In the genomic region with DNA sequence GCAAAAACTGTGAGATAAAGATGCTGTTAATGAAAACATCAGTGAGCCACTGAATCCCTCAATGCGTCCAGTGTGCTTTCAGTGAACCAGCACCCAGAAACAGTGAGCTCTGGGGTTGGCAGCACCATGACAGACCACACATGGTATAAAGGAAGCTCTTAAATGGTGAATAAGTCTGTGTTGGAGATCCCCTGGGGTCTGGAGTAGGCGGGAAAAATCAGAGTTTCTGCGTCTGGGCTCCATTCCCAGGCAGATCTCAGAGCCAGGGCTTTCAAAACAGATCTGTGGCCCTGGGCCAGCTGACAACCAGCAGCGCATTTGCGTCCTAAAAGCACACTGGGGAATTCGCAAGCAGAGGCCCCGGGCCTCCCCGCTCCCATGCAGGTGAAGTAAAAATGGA, we compare ENCODE assay signal across 9 cellular contexts.
DNase-seq lines count a peak whose midpoint lies in the region; ATAC-seq and TF ChIP-seq lines count a peak whose summit lies in the region.
"Had no signal": no experiment of that assay in that cellular context is flagged by ENCODE, and none has a peak within 500 bp of the region (broad histone marks: within the 10 kb centered on the region; RNA-seq: fewer than 3 reads in every experiment).

No MANE protein-coding gene starts in this region.

- no peaks in the 10 kb centered on the region for H3K9me3 Mint-ChIP-seq in activated CD4-positive, alpha-beta T cell treated with anti-CD3 and anti-CD28 coated beads for 36 hours (ENCODE audit: low read depth)

- H3K4me3 ChIP-seq in body of pancreas (no peak overlapping the region), thoracic aorta (no peak overlapping the region)

- H3K9me3 ChIP-seq in body of pancreas (no peaks in the 10 kb centered on the region), thoracic aorta (no peaks in the 10 kb centered on the region)

- no peaks in the 10 kb centered on the region for H3K27me3 Mint-ChIP-seq in activated CD4-positive, alpha-beta T cell treated with anti-CD3 and anti-CD28 coated beads for 36 hours

- H3K36me3 ChIP-seq in body of pancreas (replicated peaks in 1 of 2; ENCODE audit: insufficient read depth in 1 of 2, low read depth in 2 of 2) (no peaks in the 10 kb centered on the region), thoracic aorta (no peaks in the 10 kb centered on the region)

- DNase-seq in NCI-H1092 (lab: John Stamatoyannopoulos, UW), result peak; percentile 95
- peak; percentile 70 to 88 (median 81) for DNase-seq in body of pancreas
- peak; percentile 59 for DNase-seq in left kidney (ENCODE audit: low read depth, low spot score)
- DNase-seq in thoracic aorta (ENCODE audit: low spot score), result peak; percentile 27
- DNase-seq in activated CD4-positive, alpha-beta T cell treated with anti-CD3 and anti-CD28 coated beads for 36 hours, result no peak
- no peak for DNase-seq in Kasumi-1 (lab: John Stamatoyannopoulos, UW)
- DNase-seq: T-helper 1 cell had no signal

- TF ChIP-seq CTCF in body of pancreas (IDR thresholded peaks at IDR 0.05), result no peak
- no peak for TF ChIP-seq CTCF in thoracic aorta (IDR thresholded peaks at IDR 0.05)

- peak; percentile 89 for ATAC-seq in body of pancreas
- ATAC-seq in thoracic aorta (ENCODE audit: insufficient number of reproducible peaks, low FRiP score, low read depth), result peak; percentile 41
- no peak for ATAC-seq in HG02840 (IDR thresholded peaks at IDR 0.05; ENCODE audit: low FRiP score, unreplicated experiment)
- no peak for ATAC-seq in GM21515 (IDR thresholded peaks at IDR 0.05; ENCODE audit: unreplicated experiment)
- no peak for ATAC-seq in activated CD4-positive, alpha-beta T cell treated with anti-CD3 and anti-CD28 coated beads for 36 hours

- WGBS in body of pancreas, 2 donors, result 1 to 23% methylated on average over 8 of the region's 8 CpGs

- CTCF ChIA-PET in activated CD4-positive, alpha-beta T cell treated with anti-CD3 and anti-CD28 coated beads for 36 hours (lab: Charles Lee), result interaction anchor here (0.6 to 2.0 kb wide), 2 partner anchors 30 to 39 kb away, joined by 3 to 8 read pairs; no protein-coding TSS in a partner anchor

- POLR2A ChIA-PET in activated CD4-positive, alpha-beta T cell treated with anti-CD3 and anti-CD28 coated beads for 36 hours (lab: Charles Lee), result no interaction called here

- no peak for TF ChIP-seq POLR2A in body of pancreas (IDR thresholded peaks at IDR 0.05)

- no peak overlapping the region for H3K27ac Mint-ChIP-seq in activated CD4-positive, alpha-beta T cell treated with anti-CD3 and anti-CD28 coated beads for 36 hours

- H3K36me3 Mint-ChIP-seq in activated CD4-positive, alpha-beta T cell treated with anti-CD3 and anti-CD28 coated beads for 36 hours (ENCODE audit: low read depth), result no peaks in the 10 kb centered on the region

- H3K4me1 ChIP-seq in body of pancreas (peaks cover 13% of the 10 kb centered on the region), thoracic aorta (ENCODE audit: control insufficient read depth in 1 of 2, low read depth in 2 of 2) (peaks cover 4 to 34% of the 10 kb centered on the region in 2 donors)

- H3K4me1 Mint-ChIP-seq in activated CD4-positive, alpha-beta T cell treated with anti-CD3 and anti-CD28 coated beads for 36 hours, result no peaks in the 10 kb centered on the region

- H3K4me3 Mint-ChIP-seq in activated CD4-positive, alpha-beta T cell treated with anti-CD3 and anti-CD28 coated beads for 36 hours, result no peak overlapping the region

- H3K27ac ChIP-seq in body of pancreas (peak overlapping the region in 2 of 4 donors; percentile 41 to 63), thoracic aorta (no peak overlapping the region)

- intact Hi-C loops in body of pancreas (cut with DNase I), result no loop called here
- intact Hi-C loops in activated CD4-positive, alpha-beta T cell treated with anti-CD3 and anti-CD28 coated beads for 36 hours (cut with DNase I, micrococcal nuclease), result no loop called here

- H3K27me3 ChIP-seq in body of pancreas (no peaks in the 10 kb centered on the region), thoracic aorta (replicated peaks; ENCODE audit: insufficient read depth) (no peaks in the 10 kb centered on the region)

Comparison
In these comparisons a context has a peak if more than half of its experiments do, and no peak if none do; other contexts are left out.
1. DNase-seq: peak in NCI-H1092 (single experiment), body of pancreas (4 of 4), left kidney (single experiment) and thoracic aorta (single experiment); none in activated CD4-positive, alpha-beta T cell treated with anti-CD3 and anti-CD28 coated beads for 36 hours (single experiment) and Kasumi-1 (0 of 2).
2. ATAC-seq: peak in body of pancreas (single experiment) and thoracic aorta (single experiment); none in HG02840 (single experiment), GM21515 (single experiment) and activated CD4-positive, alpha-beta T cell treated with anti-CD3 and anti-CD28 coated beads for 36 hours (single experiment).